In genomic region chr2:85976106-85976920, GRCh38 we compare ENCODE assay signal across 1 cellular context.
TF ChIP-seq lines count a peak whose summit lies in the region.

No MANE protein-coding gene starts in this region.

TF ChIP-seq in H1, 55 proteins besides CTCF, POLR2A, EP300 and RAD21:
- TF ChIP-seq EZH2 (IDR thresholded peaks at IDR 0.05; ENCODE audit: low read depth, low read length, severe bottlenecking) (no peak), FOSL1 (IDR thresholded peaks at IDR 0.05; ENCODE audit: insufficient read depth, low read depth, low read length) (no peak), SIN3A (conservative IDR thresholded peaks at IDR 0.05 in 1 of 2, IDR thresholded peaks at IDR 0.05 in 1 of 2; ENCODE audit: low read depth in 1 of 2, low read length in 2 of 2) (no peak)
- TF ChIP-seq, protein P1, sequence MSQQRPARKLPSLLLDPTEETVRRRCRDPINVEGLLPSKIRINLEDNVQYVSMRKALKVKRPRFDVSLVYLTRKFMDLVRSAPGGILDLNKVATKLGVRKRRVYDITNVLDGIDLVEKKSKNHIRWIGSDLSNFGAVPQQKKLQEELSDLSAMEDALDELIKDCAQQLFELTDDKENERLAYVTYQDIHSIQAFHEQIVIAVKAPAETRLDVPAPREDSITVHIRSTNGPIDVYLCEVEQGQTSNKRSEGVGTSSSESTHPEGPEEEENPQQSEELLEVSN (IDR thresholded peaks at IDR 0.05): no peak
